In the genomic region with DNA sequence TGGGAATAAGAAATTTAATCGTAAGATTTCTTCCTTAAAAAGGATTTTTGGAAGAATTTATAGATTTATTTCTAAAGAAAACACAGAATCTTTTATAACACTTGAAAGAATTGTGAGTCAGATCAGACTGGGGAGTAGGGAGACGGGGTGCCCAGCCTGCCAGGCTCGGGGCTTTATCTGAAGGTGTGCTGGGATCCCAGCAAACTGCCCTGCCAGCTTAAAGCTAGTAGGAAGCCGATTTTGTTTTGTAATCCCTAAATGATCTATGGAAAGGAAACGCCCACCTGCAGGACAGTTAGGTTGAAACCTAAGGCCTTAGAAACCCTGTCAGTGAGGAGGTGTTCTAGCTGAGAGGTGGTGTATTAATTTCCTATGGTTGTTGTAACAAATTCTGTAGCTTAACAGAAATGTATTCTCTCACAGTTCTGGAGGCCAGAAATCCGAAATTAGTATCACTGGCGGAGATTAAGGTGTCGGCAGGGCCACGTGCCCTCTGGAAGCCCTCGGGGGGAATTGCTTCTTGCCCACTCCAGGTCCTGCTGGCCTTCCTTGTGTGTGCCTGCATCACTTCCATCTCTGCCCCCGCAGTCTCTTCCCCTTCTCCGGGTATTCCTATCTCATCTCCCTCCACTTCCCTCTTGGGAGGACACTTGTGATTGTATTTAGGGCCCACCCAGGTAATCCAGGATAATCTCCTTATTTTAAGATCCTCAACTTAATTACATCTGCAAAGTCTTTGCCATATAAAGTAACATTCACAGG, we compare ENCODE assay signal across 24 cellular contexts.
"Had no signal": no experiment of that assay in that cellular context is flagged by ENCODE, and none has a peak within 500 bp of the region (broad histone marks: within the 10 kb centered on the region; RNA-seq: fewer than 3 reads in every experiment).

No MANE protein-coding gene starts in this region.

- H3K4me3 ChIP-seq: left ventricle myocardium inferior, lung, neural progenitor cell, ovary, right atrium auricular region, right lobe of liver, smooth muscle cell, tibial nerve, uterus had no signal

- DNase-seq: immature natural killer cell; left ventricle myocardium inferior; mesendoderm; naive B cell; natural killer cell; nephron progenitor cell; occipital lobe; ovary; right lobe of liver; stimulated activated CD4-positive, alpha-beta T cell treated with anti-CD3 and anti-CD28 coated beads, Interleukin-1b, Interleukin-23, amount 100 ng/mL, for 48 hours; stimulated activated CD4-positive, alpha-beta T cell treated with anti-CD3 and anti-CD28 coated beads, Interleukin-2, amount 100 ng/mL, for 48 hours; stimulated activated CD4-positive, alpha-beta T cell treated with anti-CD3 and anti-CD28 coated beads, Interleukin-4, amount 100 ng/mL, for 4 hours; stimulated activated CD8-positive, alpha-beta memory T cell treated with anti-CD3 and anti-CD28 coated beads, Interleukin-4, amount 100 ng/mL, for 48 hours; stimulated activated naive CD4-positive, alpha-beta T cell treated with Interleukin-2 at 50 U/mL for 16 hours; stimulated activated naive CD8-positive, alpha-beta T cell treated with anti-CD3 and anti-CD28 coated beads, Interleukin-15, amount 100 ng/mL, for 72 hours; substantia nigra; uterus had no signal

- H3K27me3 ChIP-seq: neural progenitor cell, ovary, right atrium auricular region, right lobe of liver, uterus had no signal

- H3K4me1 ChIP-seq: left ventricle myocardium inferior, neural progenitor cell, right atrium auricular region, right lobe of liver, tibial nerve, uterus had no signal

- ATAC-seq: natural killer cell; right lobe of liver; stimulated activated memory B cell treated with anti-CD40 and anti-IgM and Interleukin-4, amounts not matched to agents 10 μg/mL and 1 μg/mL and 100 μg/mL, for 72 hours; stimulated activated naive CD8-positive, alpha-beta T cell treated with anti-CD3 and anti-CD28 coated beads, Interleukin-15, amount 100 ng/mL, for 72 hours had no signal

- H3K9me3 ChIP-seq: left ventricle myocardium inferior, neutrophil, ovary, right atrium auricular region, right lobe of liver, uterus had no signal

- H3K27ac ChIP-seq: left ventricle myocardium inferior, neural progenitor cell, neutrophil, ovary, right atrium auricular region, right lobe of liver, tibial nerve, uterus had no signal

- H3K36me3 ChIP-seq: left ventricle myocardium inferior, neural progenitor cell, neutrophil, ovary, right atrium auricular region, right lobe of liver, tibial nerve, uterus had no signal
